Comparison of ENCODE assay signal across 23 cellular contexts in genomic region chr6:91438570-91438969, GRCh38.
DNase-seq lines count a peak whose midpoint lies in the region; ATAC-seq and TF ChIP-seq lines count a peak whose summit lies in the region.
"Had no signal": no experiment of that assay in that cellular context is flagged by ENCODE, and none has a peak within 500 bp of the region (broad histone marks: within the 10 kb centered on the region; RNA-seq: fewer than 3 reads in every experiment).

No MANE protein-coding gene starts in this region.

- no peaks in the 10 kb centered on the region for H3K79me1 ChIP-seq in mesenchymal stem cell (replicated peaks; ENCODE audit: low read length, poor library complexity, severe bottlenecking)

- H3K4ac ChIP-seq in mesenchymal stem cell (ENCODE audit: low read depth in 1 of 2, low read length in 2 of 2): no peak overlapping the region

- H2BK5ac ChIP-seq in mesenchymal stem cell (ENCODE audit: low read depth, low read length, poor library complexity, severe bottlenecking): no peak overlapping the region

- ATAC-seq in PC-3: peak; percentile 83
- ATAC-seq in HG03521 (IDR thresholded peaks at IDR 0.05; ENCODE audit: unreplicated experiment): no peak

- H2BK15ac ChIP-seq in mesenchymal stem cell (ENCODE audit: low read depth, poor library complexity, severe bottlenecking): no peak overlapping the region

- DNase-seq in AG04449 (ENCODE audit: low read depth, low spot score): peak; percentile 19
- peak; percentile 72 for DNase-seq in PC-3
- DNase-seq in choroid plexus epithelial cell (ENCODE audit: low read depth): peak; percentile 39
- DNase-seq in mesenchymal stem cell: peak; percentile 23
- no peak for DNase-seq in adrenal gland
- no peak for DNase-seq in activated T-cell treated with anti-CD3 and anti-CD28 coated beads for 4 hours
- no peak for DNase-seq in NCI-H1436 treated with DMSO at 0.1 percent for 48 hours (lab: John Stamatoyannopoulos, UW)
- DNase-seq: CD4-positive, alpha-beta T cell; COR-L47; DMS79; H7; HFFc6; NCI-H1048; NCI-H1417 treated with DMSO at 0.1 percent for 48 hours; NCI-H187 treated with DMSO at 0.1 percent for 48 hours; NCI-H2227 treated with DMSO at 0.1 percent for 48 hours; NCI-H510A treated with DMSO at 0.1 percent for 48 hours; NCI-H748 treated with DMSO at 0.1 percent for 48 hours; SHP77 treated with DMSO at 0.1 percent for 48 hours; SK-N-SH had no signal

- H3K18ac ChIP-seq in mesenchymal stem cell (ENCODE audit: low read depth in 1 of 2, low read length in 2 of 2): no peak overlapping the region

- H3K4me2 ChIP-seq in PC-3 (ENCODE audit: low read length): peak overlapping the region; percentile 63
- no peak overlapping the region for H3K4me2 ChIP-seq in mesenchymal stem cell (ENCODE audit: low read length, poor library complexity, severe bottlenecking)
- H3K4me2 ChIP-seq: BLaER1, SK-N-SH had no signal

- H3K23ac ChIP-seq in mesenchymal stem cell (ENCODE audit: low read length in 2 of 2): no peak overlapping the region

- no peaks in the 10 kb centered on the region for H4K20me1 ChIP-seq in PC-3 (ENCODE audit: low read length)
- H4K20me1 ChIP-seq: BLaER1 had no signal

- no peaks in the 10 kb centered on the region for H3K9me2 ChIP-seq in PC-3 (replicated peaks; ENCODE audit: low read length)
- H3K9me2 ChIP-seq: SK-N-SH had no signal

- no peak for TF ChIP-seq CTCF in AG04449 (IDR thresholded peaks at IDR 0.05; ENCODE audit: insufficient read depth, low read length, missing control alignments)
- TF ChIP-seq CTCF in PC-3 (conservative IDR thresholded peaks at IDR 0.05; ENCODE audit: low read depth, low read length): no peak
- no peak for TF ChIP-seq CTCF in choroid plexus epithelial cell (conservative IDR thresholded peaks at IDR 0.05; ENCODE audit: low read depth, low read length)
- TF ChIP-seq CTCF in adrenal gland (IDR thresholded peaks at IDR 0.05): no peak

- no peak overlapping the region for H3K4me3 ChIP-seq in AG04449 (ENCODE audit: low read depth, low read length)
- H3K4me3 ChIP-seq in PC-3 (ENCODE audit: low read length): peak overlapping the region; percentile 16; the same call in 1 of the 2 replicates
- no peak overlapping the region for H3K4me3 ChIP-seq in choroid plexus epithelial cell (ENCODE audit: low read depth, low read length)
- no peak overlapping the region for H3K4me3 ChIP-seq in mesenchymal stem cell (ENCODE audit: insufficient read depth in 1 of 2, low read depth in 1 of 2, low read length in 2 of 2)
- H3K4me3 ChIP-seq in adrenal gland: no peak overlapping the region
- H3K4me3 ChIP-seq: BLaER1 had no signal

- H3K27ac ChIP-seq in PC-3 (ENCODE audit: low read length) (peak overlapping the region; percentile 67), mesenchymal stem cell (ENCODE audit: low read length, poor library complexity, severe bottlenecking) (no peak overlapping the region), adrenal gland (no peak overlapping the region)
- H3K27ac ChIP-seq: BLaER1, RWPE1 had no signal

- H2AFZ ChIP-seq in PC-3 (ENCODE audit: low read length) (no peak overlapping the region), mesenchymal stem cell (ENCODE audit: low read depth, low read length) (no peak overlapping the region)

- H2AK5ac ChIP-seq in mesenchymal stem cell (ENCODE audit: low read length, severe bottlenecking): no peak overlapping the region

- H2BK12ac ChIP-seq in mesenchymal stem cell (ENCODE audit: low read length in 2 of 2): no peak overlapping the region

- H3K4me1 ChIP-seq in PC-3 (ENCODE audit: insufficient read depth, low read length) (peaks cover 47% of the 10 kb centered on the region), mesenchymal stem cell (ENCODE audit: control insufficient read depth, insufficient read depth, low read depth, low read length) (no peaks in the 10 kb centered on the region), adrenal gland (replicated peaks in 1 of 2) (no peaks in the 10 kb centered on the region)
- H3K4me1 ChIP-seq: BLaER1 had no signal

- intact Hi-C loops in PC-3 (cut with micrococcal nuclease): loop anchor here (1.0 to 10.0 kb wide), 4 partner anchors 68 to 266 kb away; no protein-coding TSS in a partner anchor
- intact Hi-C loops in adrenal gland (cut with DNase I): no loop called here

- CTCF ChIA-PET in AG04449 (lab: Yijun Ruan, JAX): no interaction called here
- CTCF ChIA-PET in PC-3 (lab: Charles Lee): no interaction called here

- H3F3A ChIP-seq in PC-3 (ENCODE audit: low read length, unreplicated experiment): no peaks in the 10 kb centered on the region

- no peaks in the 10 kb centered on the region for H3K79me2 ChIP-seq in PC-3 (ENCODE audit: low read length)

- H2BK120ac ChIP-seq in mesenchymal stem cell (ENCODE audit: low read depth, low read length): no peak overlapping the region

- no peaks in the 10 kb centered on the region for H3K27me3 ChIP-seq in PC-3 (ENCODE audit: low read length)
- H3K27me3 ChIP-seq in mesenchymal stem cell (ENCODE audit: control insufficient read depth in 1 of 2, insufficient read depth in 1 of 2, low read length in 2 of 2): no peaks in the 10 kb centered on the region
- no peaks in the 10 kb centered on the region for H3K27me3 ChIP-seq in adrenal gland
- H3K27me3 ChIP-seq: BLaER1 had no signal

- no TSS peak for BruUV-seq in PC-3 (replicated peaks; lab: Mats Ljungman, UMichigan)

- no peak for TF ChIP-seq POLR2A in adrenal gland (IDR thresholded peaks at IDR 0.05)

- H3K14ac ChIP-seq in mesenchymal stem cell (ENCODE audit: low read length in 2 of 2): no peak overlapping the region

- H3K36me3 ChIP-seq in PC-3 (ENCODE audit: low read depth, low read length): no peaks in the 10 kb centered on the region
- H3K36me3 ChIP-seq in mesenchymal stem cell (ENCODE audit: control insufficient read depth in 1 of 2, insufficient read depth in 2 of 2, low read depth in 1 of 2, low read length in 2 of 2): no peaks in the 10 kb centered on the region
- no peaks in the 10 kb centered on the region for H3K36me3 ChIP-seq in adrenal gland (replicated peaks in 1 of 2)
- H3K36me3 ChIP-seq: BLaER1 had no signal

- no peaks in the 10 kb centered on the region for H3K9me3 ChIP-seq in PC-3 (ENCODE audit: low read length)
- H3K9me3 ChIP-seq in mesenchymal stem cell (ENCODE audit: control insufficient read depth, low read length): no peaks in the 10 kb centered on the region
- no peaks in the 10 kb centered on the region for H3K9me3 ChIP-seq in adrenal gland (replicated peaks in 1 of 3)
- H3K9me3 ChIP-seq: BLaER1, SK-N-SH had no signal

- H4K8ac ChIP-seq in mesenchymal stem cell (ENCODE audit: low read length): no peak overlapping the region

- no peak overlapping the region for H4K91ac ChIP-seq in mesenchymal stem cell (ENCODE audit: low read length)

- POLR2A ChIA-PET in AG04449 (lab: Yijun Ruan, JAX): no interaction called here
- POLR2A ChIA-PET in PC-3 (lab: Charles Lee; ENCODE audit: unreplicated experiment): interaction anchor here (0.5 to 0.7 kb wide), 2 partner anchors 37 to 1484 kb away, joined by 5 to 6 read pairs; no protein-coding TSS in a partner anchor

- H3K9ac ChIP-seq in PC-3 (ENCODE audit: low read length): peak overlapping the region; percentile 22; the same call in 1 of the 2 replicates
- no peak overlapping the region for H3K9ac ChIP-seq in mesenchymal stem cell (ENCODE audit: low read length)
- H3K9ac ChIP-seq: BLaER1, SK-N-SH had no signal

- WGBS in mesenchymal stem cell: 62% methylated on average over 1 of the region's 2 CpGs
- 74 to 82% (median 78%) methylated on average over 2 of the region's 2 CpGs for WGBS in adrenal gland, 4 donors

Comparison
In these comparisons a context has a peak if more than half of its experiments do, and no peak if none do; other contexts are left out.
1. DNase-seq: peak in AG04449 (single experiment), PC-3 (single experiment), choroid plexus epithelial cell (single experiment) and mesenchymal stem cell (single experiment); none in adrenal gland (0 of 7), activated T-cell treated with anti-CD3 and anti-CD28 coated beads for 4 hours (single experiment) and NCI-H1436 treated with DMSO at 0.1 percent for 48 hours (single experiment).